In genomic region chr2:116413659-116414058, GRCh38 we compare ENCODE assay signal across 23 cellular contexts.
DNase-seq lines count a peak whose midpoint lies in the region; ATAC-seq, FAIRE-seq and TF ChIP-seq lines count a peak whose summit lies in the region.
"Had no signal": no experiment of that assay in that cellular context is flagged by ENCODE, and none has a peak within 500 bp of the region (broad histone marks: within the 10 kb centered on the region; RNA-seq: fewer than 3 reads in every experiment).

No MANE protein-coding gene starts in this region.

- H3K36me3 ChIP-seq in astrocyte (ENCODE audit: insufficient read depth, low read length) = no peaks in the 10 kb centered on the region
- H3K36me3 ChIP-seq in H1 (ENCODE audit: control insufficient read depth in 2 of 4, insufficient read depth in 4 of 4, low read length in 3 of 4) = no peaks in the 10 kb centered on the region
- H3K36me3 ChIP-seq in neuronal stem cell (replicated peaks in 1 of 2; ENCODE audit: control insufficient read depth in 2 of 2, insufficient read depth in 2 of 2, low read length in 2 of 2) = no peaks in the 10 kb centered on the region
- no peaks in the 10 kb centered on the region for H3K36me3 ChIP-seq in aorta (ENCODE audit: control insufficient read depth in 1 of 2, insufficient read depth in 2 of 2, low read length in 1 of 2)
- H3K36me3 ChIP-seq: BE2C had no signal

- H3K4me2 ChIP-seq in astrocyte (ENCODE audit: low read length) = no peak overlapping the region
- no peak overlapping the region for H3K4me2 ChIP-seq in H1 (ENCODE audit: insufficient read depth in 1 of 2, low read depth in 2 of 2, low read length in 2 of 2)
- H3K4me2 ChIP-seq in neuronal stem cell (ENCODE audit: insufficient read depth, low read length, poor library complexity, severe bottlenecking) = no peak overlapping the region

- H2AK5ac ChIP-seq in H1 (ENCODE audit: low read depth, low read length) (no peak overlapping the region), neuronal stem cell (ENCODE audit: low read depth, low read length) (no peak overlapping the region)

- H3K79me2 ChIP-seq in astrocyte (ENCODE audit: insufficient read depth, low read length) (no peaks in the 10 kb centered on the region), H1 (ENCODE audit: control insufficient read depth in 1 of 2, insufficient read depth in 2 of 2, low read length in 2 of 2) (no peaks in the 10 kb centered on the region)

- H4K20me1 ChIP-seq in astrocyte (ENCODE audit: insufficient read depth, low read length) = no peaks in the 10 kb centered on the region
- H4K20me1 ChIP-seq in H1 (replicated peaks in 1 of 2; ENCODE audit: control insufficient read depth in 1 of 2, insufficient read depth in 2 of 2, low read length in 2 of 2) = no peaks in the 10 kb centered on the region

- CTCF ChIA-PET in H1 (lab: Charles Lee; ENCODE audit: partially characterized antibody) = no interaction called here
- CTCF ChIA-PET in activated CD4-positive, alpha-beta memory T cell treated with anti-CD3 and anti-CD28 coated beads, Interleukin-2, amount 10 ng/mL, durations not matched to agents 7 days and 5 days (lab: Charles Lee) = no interaction called here

- H3K27ac ChIP-seq in astrocyte (ENCODE audit: low read depth, low read length) = no peak overlapping the region
- no peak overlapping the region for H3K27ac ChIP-seq in H1 (ENCODE audit: low read depth, low read length)
- no peak overlapping the region for H3K27ac ChIP-seq in neuronal stem cell (replicated peaks; ENCODE audit: low read length)
- no peak overlapping the region for H3K27ac ChIP-seq in aorta (ENCODE audit: low read depth in 1 of 2, low read length in 2 of 2)
- H3K27ac ChIP-seq: GM23248, HL-60 had no signal

- WGBS in H1 (ENCODE audit: extremely low coverage in 1 of 2, insufficient coverage in 1 of 2, insufficient read length in 1 of 2, insufficient replicate concordance in 2 of 2, low coverage in 1 of 2, low lambda C conversion rate in 2 of 2, missing lambda C conversion rate in 1 of 2), 2 experiments = 90% methylated on average over 5 of the region's 5 CpGs; no CpG with 5 or more reads in 1 of the 2 experiments
- WGBS in neuronal stem cell (ENCODE audit: extremely low coverage in 2 of 2, insufficient read length in 2 of 2, insufficient replicate concordance in 1 of 2), 2 donors = no CpG with 5 or more reads among the region's 5 CpGs
- WGBS in aorta, 2 donors = 77 to 83% methylated on average over 5 of the region's 5 CpGs

- no peaks in the 10 kb centered on the region for H3K23me2 ChIP-seq in H1 (ENCODE audit: low read depth, low read length)

- no peaks in the 10 kb centered on the region for H3K36me3 Mint-ChIP-seq in astrocyte (ENCODE audit: low read depth, unreplicated experiment)
- H3K36me3 Mint-ChIP-seq in activated CD4-positive, alpha-beta memory T cell treated with anti-CD3 and anti-CD28 coated beads, Interleukin-2, amount 10 ng/mL, durations not matched to agents 7 days and 5 days (ENCODE audit: low read depth) = no peaks in the 10 kb centered on the region
- H3K36me3 Mint-ChIP-seq: CD4-positive, CD25-positive, alpha-beta regulatory T cell; CD8-positive, alpha-beta memory T cell had no signal

- TF ChIP-seq POLR2A in H1 (IDR thresholded peaks at IDR 0.05; ENCODE audit: control extremely low read depth in 1 of 2, low read depth in 2 of 2, low read length in 2 of 2) = no peak

- peaks cover 14% of the 10 kb centered on the region for H3K4me1 Mint-ChIP-seq in astrocyte (ENCODE audit: low read depth, unreplicated experiment)
- no peaks in the 10 kb centered on the region for H3K4me1 Mint-ChIP-seq in activated CD4-positive, alpha-beta memory T cell treated with anti-CD3 and anti-CD28 coated beads, Interleukin-2, amount 10 ng/mL, durations not matched to agents 7 days and 5 days
- H3K4me1 Mint-ChIP-seq: CD4-positive, CD25-positive, alpha-beta regulatory T cell; CD8-positive, alpha-beta memory T cell had no signal

- no peak for TF ChIP-seq RAD21 in H1 (IDR thresholded peaks at IDR 0.05 in 1 of 2, conservative IDR thresholded peaks at IDR 0.05 in 1 of 2; ENCODE audit: low read depth in 2 of 2, low read length in 2 of 2)

- H3K56ac ChIP-seq in H1 (replicated peaks; ENCODE audit: insufficient read length, low read depth, low read length) = no peak overlapping the region

- H2BK12ac ChIP-seq in H1 (ENCODE audit: low read depth, low read length) = no peak overlapping the region
- peak overlapping the region; percentile 46 for H2BK12ac ChIP-seq in neuronal stem cell (ENCODE audit: low read length)

- H4K5ac ChIP-seq in H1 (ENCODE audit: insufficient read length, low read depth, low read length) = no peak overlapping the region

- no peak for DNase-seq in astrocyte (ENCODE audit: low read depth)
- DNase-seq in H1 (ENCODE audit: low read depth in 1 of 2, low spot score in 2 of 2) = no peak
- DNase-seq in neuronal stem cell (ENCODE audit: low spot score) = no peak
- no peak for DNase-seq in aorta
- no peak for DNase-seq in effector CD8-positive, alpha-beta T cell (lab: John Stamatoyannopoulos, UW)
- DNase-seq in UCSD-AML1 (lab: John Stamatoyannopoulos, UW; ENCODE audit: unreplicated experiment) = no peak
- no peak for DNase-seq in activated CD4-positive, alpha-beta memory T cell treated with anti-CD3 and anti-CD28 coated beads, Interleukin-2, amount 10 ng/mL, durations not matched to agents 7 days and 5 days
- DNase-seq: ACHN; BE2C; C1 segment of cervical spinal cord; CD4-positive, CD25-positive, alpha-beta regulatory T cell; CD8-positive, alpha-beta memory T cell; COR-L47; DMS 273 treated with DMSO at 0.1 percent for 48 hours; DMS53; EL; GM23248; HCEC 1CT had no signal

- H3K4me1 ChIP-seq in astrocyte (ENCODE audit: insufficient read depth, low read length) = no peaks in the 10 kb centered on the region
- H3K4me1 ChIP-seq in H1 (replicated peaks in 1 of 4; ENCODE audit: control insufficient read depth in 3 of 4, insufficient read depth in 4 of 4, low read length in 3 of 4) = peaks cover 0 to 2% (median 0%) of the 10 kb centered on the region in 4 experiments; a peak in 1 of 7 replicates
- peaks cover 0 to 4% of the 10 kb centered on the region in 2 donors for H3K4me1 ChIP-seq in neuronal stem cell (ENCODE audit: control insufficient read depth in 2 of 2, insufficient read depth in 1 of 2, low read depth in 1 of 2, low read length in 2 of 2)
- no peaks in the 10 kb centered on the region for H3K4me1 ChIP-seq in aorta (ENCODE audit: control insufficient read depth in 1 of 2, insufficient read depth in 2 of 2, low read length in 2 of 2)
- H3K4me1 ChIP-seq: BE2C had no signal

- no peak for TF ChIP-seq EP300 in H1 (IDR thresholded peaks at IDR 0.05; ENCODE audit: borderline replicate concordance in 1 of 2, low read depth in 2 of 2, low read length in 2 of 2)

- H4K91ac ChIP-seq in H1 (replicated peaks; ENCODE audit: insufficient read length, low read length) (no peak overlapping the region), neuronal stem cell (ENCODE audit: low read depth, low read length, poor library complexity) (no peak overlapping the region)

- H3K23ac ChIP-seq in H1 (ENCODE audit: insufficient read length) (no peak overlapping the region), neuronal stem cell (ENCODE audit: low read depth, low read length, poor library complexity) (peak overlapping the region; percentile 29)

- intact Hi-C loops in aorta (cut with DNase I) = no loop called here

- no peak overlapping the region for H3K4me3 ChIP-seq in astrocyte (ENCODE audit: insufficient read depth, low read depth, low read length)
- H3K4me3 ChIP-seq in H1 (ENCODE audit: extremely low read depth in 1 of 4, insufficient read depth in 2 of 4, low read depth in 3 of 4, low read length in 4 of 4) = no peak overlapping the region
- no peak overlapping the region for H3K4me3 ChIP-seq in neuronal stem cell (ENCODE audit: low read length in 2 of 2)
- H3K4me3 ChIP-seq in aorta (ENCODE audit: low read length in 2 of 2) = no peak overlapping the region
- H3K4me3 ChIP-seq: GM23248 had no signal

- H2BK120ac ChIP-seq in H1 (replicated peaks; ENCODE audit: low read depth, low read length) (no peak overlapping the region), neuronal stem cell (ENCODE audit: low read depth, low read length) (no peak overlapping the region)

- H3K27me3 Mint-ChIP-seq in astrocyte (ENCODE audit: low read depth, unreplicated experiment) = no peaks in the 10 kb centered on the region
- no peaks in the 10 kb centered on the region for H3K27me3 Mint-ChIP-seq in activated CD4-positive, alpha-beta memory T cell treated with anti-CD3 and anti-CD28 coated beads, Interleukin-2, amount 10 ng/mL, durations not matched to agents 7 days and 5 days
- H3K27me3 Mint-ChIP-seq: CD4-positive, CD25-positive, alpha-beta regulatory T cell had no signal

- no peak overlapping the region for H2AFZ ChIP-seq in astrocyte (ENCODE audit: low read depth, low read length)
- 0 out of 2 replicates have a peak overlapping the region, but pooled peaks have one; percentile 55 for H2AFZ ChIP-seq in H1 (ENCODE audit: low read length)
- no peak overlapping the region for H2AFZ ChIP-seq in neuronal stem cell (ENCODE audit: low read length)
- H2AFZ ChIP-seq: GM23248 had no signal

- H3K9me3 ChIP-seq in astrocyte (ENCODE audit: insufficient read depth, low read depth, low read length) (no peaks in the 10 kb centered on the region), H1 (ENCODE audit: insufficient read depth in 2 of 2, low read depth in 1 of 2, low read length in 1 of 2) (no peaks in the 10 kb centered on the region; a peak in 1 of 4 replicates), neuronal stem cell (replicated peaks in 1 of 2; ENCODE audit: control insufficient read depth in 2 of 2, insufficient read depth in 1 of 2, low read depth in 1 of 2, low read length in 2 of 2) (no peaks in the 10 kb centered on the region), aorta (ENCODE audit: control insufficient read depth, low read length) (no peaks in the 10 kb centered on the region)
- H3K9me3 ChIP-seq: BE2C had no signal

- H3K27ac Mint-ChIP-seq in astrocyte (ENCODE audit: unreplicated experiment) = peak overlapping the region; percentile 42
- no peak overlapping the region for H3K27ac Mint-ChIP-seq in activated CD4-positive, alpha-beta memory T cell treated with anti-CD3 and anti-CD28 coated beads, Interleukin-2, amount 10 ng/mL, durations not matched to agents 7 days and 5 days
- H3K27ac Mint-ChIP-seq: CD4-positive, CD25-positive, alpha-beta regulatory T cell; CD8-positive, alpha-beta memory T cell had no signal

- H3K9ac ChIP-seq in astrocyte (ENCODE audit: low read length) = no peak overlapping the region
- no peak overlapping the region for H3K9ac ChIP-seq in H1 (replicated peaks in 1 of 4; ENCODE audit: extremely low read depth in 1 of 4, low read depth in 3 of 4, low read length in 3 of 4)
- no peak overlapping the region for H3K9ac ChIP-seq in neuronal stem cell (ENCODE audit: low read depth, low read length, poor library complexity)
- H3K9ac ChIP-seq: GM23248 had no signal

- H3K27me3 ChIP-seq in astrocyte (ENCODE audit: insufficient read depth, low read length) (no peaks in the 10 kb centered on the region), H1 (replicated peaks in 1 of 4; ENCODE audit: control insufficient read depth in 3 of 4, extremely low read depth in 1 of 4, insufficient read depth in 3 of 4, low read length in 3 of 4) (no peaks in the 10 kb centered on the region), neuronal stem cell (ENCODE audit: control insufficient read depth in 3 of 3, insufficient read depth in 3 of 3, low read depth in 1 of 3, low read length in 3 of 3) (no peaks in the 10 kb centered on the region), aorta (ENCODE audit: control insufficient read depth in 1 of 2, insufficient read depth in 2 of 2, low read length in 1 of 2) (no peaks in the 10 kb centered on the region)
- H3K27me3 ChIP-seq: BE2C had no signal

- H3K4me3 Mint-ChIP-seq in astrocyte (ENCODE audit: unreplicated experiment) = no peak overlapping the region
- no peak overlapping the region for H3K4me3 Mint-ChIP-seq in activated CD4-positive, alpha-beta memory T cell treated with anti-CD3 and anti-CD28 coated beads, Interleukin-2, amount 10 ng/mL, durations not matched to agents 7 days and 5 days
- H3K4me3 Mint-ChIP-seq: CD4-positive, CD25-positive, alpha-beta regulatory T cell; CD8-positive, alpha-beta memory T cell had no signal

- ATAC-seq in aorta (ENCODE audit: low FRiP score) = peak; percentile 12

- no peak overlapping the region for H3K4ac ChIP-seq in H1 (replicated peaks; ENCODE audit: insufficient read length, low read depth, low read length)
- H3K4ac ChIP-seq in neuronal stem cell (ENCODE audit: low read length) = peak overlapping the region; percentile 37

- peak overlapping the region; percentile 68; the same call in 1 of the 2 replicates for H4K8ac ChIP-seq in H1 (ENCODE audit: extremely low read depth, insufficient read depth, low read length)
- H4K8ac ChIP-seq in neuronal stem cell (ENCODE audit: low read depth, low read length) = no peak overlapping the region

- peaks cover 2% of the 10 kb centered on the region for H3K9me3 Mint-ChIP-seq in astrocyte (ENCODE audit: unreplicated experiment)
- H3K9me3 Mint-ChIP-seq in activated CD4-positive, alpha-beta memory T cell treated with anti-CD3 and anti-CD28 coated beads, Interleukin-2, amount 10 ng/mL, durations not matched to agents 7 days and 5 days = peaks cover 27% of the 10 kb centered on the region

- H3K79me1 ChIP-seq in H1 (ENCODE audit: low read depth, low read length) = no peaks in the 10 kb centered on the region
- H3K79me1 ChIP-seq in neuronal stem cell (ENCODE audit: low read depth, low read length) = no peaks in the 10 kb centered on the region

- H3K18ac ChIP-seq in H1 (ENCODE audit: extremely low read depth, low read length) = no peak overlapping the region
- H3K18ac ChIP-seq in neuronal stem cell (ENCODE audit: low read length) = peak overlapping the region; percentile 88

- TF ChIP-seq CTCF in astrocyte (IDR thresholded peaks at IDR 0.05; ENCODE audit: insufficient read depth, low read depth, low read length) = no peak
- no peak for TF ChIP-seq CTCF in H1 (IDR thresholded peaks at IDR 0.05; ENCODE audit: control extremely low read depth in 1 of 3, insufficient read depth in 1 of 3, low read depth in 1 of 3, low read length in 3 of 3)

- POLR2A ChIA-PET in H1 (lab: Charles Lee; ENCODE audit: partially characterized antibody) = no interaction called here
- POLR2A ChIA-PET in activated CD4-positive, alpha-beta memory T cell treated with anti-CD3 and anti-CD28 coated beads, Interleukin-2, amount 10 ng/mL, durations not matched to agents 7 days and 5 days (lab: Charles Lee) = no interaction called here

- FAIRE-seq in astrocyte (lab: Jason Lieb, UNC) (no peak), H1 (lab: Jason Lieb, UNC) (no peak)
- FAIRE-seq: A204.1, GM12891, GM19239, H54 had no signal

- H2BK15ac ChIP-seq in H1 (ENCODE audit: low read length) = no peak overlapping the region
- no peak overlapping the region for H2BK15ac ChIP-seq in neuronal stem cell (ENCODE audit: low read length)

- no peak overlapping the region for H2BK5ac ChIP-seq in H1 (ENCODE audit: low read depth, low read length)
- no peak overlapping the region for H2BK5ac ChIP-seq in neuronal stem cell (ENCODE audit: low read length)

- no peak overlapping the region for H2BK20ac ChIP-seq in H1 (ENCODE audit: low read length)

- no peak overlapping the region for H3K14ac ChIP-seq in H1 (ENCODE audit: insufficient read length)
- H3K14ac ChIP-seq in neuronal stem cell (ENCODE audit: low read length) = peak overlapping the region; percentile 97
